26 cellular contexts compared by ENCODE assay signal in genomic region chrX:15938072-15938471, GRCh38.
"Had no signal": no experiment of that assay in that cellular context is flagged by ENCODE, and none has a peak within 500 bp of the region (broad histone marks: within the 10 kb centered on the region; RNA-seq: fewer than 3 reads in every experiment).

No MANE protein-coding gene starts in this region.

- H3K9me3 ChIP-seq: colonic mucosa, esophagus squamous epithelium, gastrocnemius medialis, heart right ventricle, left lung, lower lobe of right lung had no signal

- H3K27ac Mint-ChIP-seq: dendritic cell treated with granulocyte-macrophage colony-stimulating factor and Interleukin-4, amounts not matched to agents 40 ng/mL and 50 ng/mL, for 4 days; effector memory CD8-positive, alpha-beta T cell; endodermal cell had no signal

- H3K9me3 Mint-ChIP-seq: dendritic cell treated with granulocyte-macrophage colony-stimulating factor and Interleukin-4, amounts not matched to agents 40 ng/mL and 50 ng/mL, for 4 days; effector memory CD8-positive, alpha-beta T cell had no signal

- DNase-seq: colonic mucosa; cortex of kidney; effector CD8-positive, alpha-beta T cell; effector memory CD8-positive, alpha-beta T cell; endodermal cell; erythroblast; esophagus squamous epithelium; foreskin fibroblast; foreskin melanocyte; gastrocnemius medialis; glutamatergic neuron; head of caudate nucleus; heart right ventricle; hippocampal formation; left cardiac atrium; left lung; left ventricle myocardium superior; lower lobe of right lung; mesendoderm; midbrain had no signal

- H3K27me3 ChIP-seq: colonic mucosa, gastrocnemius medialis had no signal

- FAIRE-seq: endometrium, islet of Langerhans, keratinocyte had no signal

- H3K4me3 Mint-ChIP-seq: dendritic cell treated with granulocyte-macrophage colony-stimulating factor and Interleukin-4, amounts not matched to agents 40 ng/mL and 50 ng/mL, for 4 days; effector memory CD8-positive, alpha-beta T cell; endodermal cell had no signal

- ATAC-seq: effector memory CD8-positive, alpha-beta T cell; esophagus mucosa; gastrocnemius medialis; heart right ventricle; left cardiac atrium; left lung; left ventricle myocardium superior; lower lobe of right lung had no signal

- H3K27me3 Mint-ChIP-seq: dendritic cell treated with granulocyte-macrophage colony-stimulating factor and Interleukin-4, amounts not matched to agents 40 ng/mL and 50 ng/mL, for 4 days had no signal

- H3K36me3 ChIP-seq: colonic mucosa, esophagus squamous epithelium, gastrocnemius medialis, heart right ventricle, left lung, lower lobe of right lung had no signal

- H3K27ac ChIP-seq: colonic mucosa, epithelial cell of prostate, esophagus squamous epithelium, gastrocnemius medialis, heart right ventricle, left lung, lower lobe of right lung had no signal

- H3K4me1 ChIP-seq: colonic mucosa, esophagus squamous epithelium, gastrocnemius medialis, left lung, lower lobe of right lung had no signal

- H3K4me3 ChIP-seq: colonic mucosa, esophagus squamous epithelium, gastrocnemius medialis, heart right ventricle, left lung, lower lobe of right lung had no signal
